Comparison of ENCODE assay signal across 1 cellular context in the genomic region with DNA sequence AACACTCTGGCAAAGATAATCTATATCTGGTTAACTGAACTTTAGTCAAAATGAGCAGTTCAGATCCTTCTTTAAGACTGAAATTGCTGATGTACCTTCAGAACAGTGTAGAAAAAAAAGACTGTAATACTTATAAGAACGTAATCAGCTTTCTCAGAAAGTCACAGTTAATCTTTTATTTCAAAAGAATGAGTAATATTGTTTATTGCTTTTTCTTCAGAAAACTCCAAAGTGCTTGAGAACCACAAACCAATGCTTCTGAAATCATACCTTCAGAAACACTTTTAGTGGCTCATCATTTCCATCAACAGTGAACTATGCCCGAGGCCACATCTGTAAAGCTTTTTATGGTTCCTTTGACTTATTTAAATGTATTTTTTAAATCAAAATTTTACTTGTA.
TF ChIP-seq lines count a peak whose summit lies in the region.

No MANE protein-coding gene starts in this region.

TF ChIP-seq in K562, 482 proteins besides CTCF, POLR2A, EP300 and RAD21 (continued from another document):
- TF ChIP-seq STAT5A (IDR thresholded peaks at IDR 0.05; ENCODE audit: borderline replicate concordance, low read length) (no peak), ELK3 (CRISPR knock-in tag; IDR thresholded peaks at IDR 0.05) (no peak), BRCA1 (IDR thresholded peaks at IDR 0.05) (no peak), BRCA1 (CRISPR knock-in tag; IDR thresholded peaks at IDR 0.05) (no peak), VEZF1 (CRISPR knock-in tag; IDR thresholded peaks at IDR 0.05) (no peak), ZNF280A (IDR thresholded peaks at IDR 0.05; ENCODE audit: low read depth, partially characterized antibody) (no peak)
